Comparison of ENCODE assay signal across 20 cellular contexts in the genomic region with DNA sequence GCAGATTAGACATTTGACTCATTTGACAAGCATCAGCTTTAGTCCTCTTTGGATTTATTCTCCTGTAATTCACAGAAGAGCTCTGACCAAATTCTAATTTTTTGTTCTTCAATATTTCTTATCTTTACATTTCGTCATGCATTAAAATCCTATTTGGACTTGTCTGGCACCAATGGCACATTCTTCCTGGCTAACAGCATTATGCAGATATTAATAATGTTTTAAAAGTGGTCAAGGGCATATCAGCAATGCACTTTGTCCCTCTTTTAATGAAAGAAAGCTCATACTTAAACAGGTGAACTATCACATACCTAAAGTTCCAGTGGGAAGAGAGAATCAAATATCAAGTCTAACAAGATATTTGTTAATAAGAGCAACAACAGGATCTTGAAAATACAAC.
A peak's percentile ranks its signal among the peaks of the same experiment; 100 is the strongest.
DNase-seq lines count a peak whose midpoint lies in the region; FAIRE-seq and TF ChIP-seq lines count a peak whose summit lies in the region.
"Had no signal": no experiment of that assay in that cellular context is flagged by ENCODE, and none has a peak within 500 bp of the region (broad histone marks: within the 10 kb centered on the region; RNA-seq: fewer than 3 reads in every experiment).

No MANE protein-coding gene starts in this region.

- no peak overlapping the region for H3K4me3 Mint-ChIP-seq in mesothelial cell of epicardium
- H3K4me3 Mint-ChIP-seq: CD14-positive monocyte; CD4-positive, alpha-beta memory T cell; CD4-positive, CD25-positive, alpha-beta regulatory T cell; CD8-positive, alpha-beta memory T cell had no signal

- no peak for TF ChIP-seq CTCF in D721Med (IDR thresholded peaks at IDR 0.05; ENCODE audit: insufficient read depth, missing control alignments)
- no peak for TF ChIP-seq CTCF in VCaP (conservative IDR thresholded peaks at IDR 0.05)
- TF ChIP-seq CTCF in mesothelial cell of epicardium (IDR thresholded peaks at IDR 0.05; ENCODE audit: unreplicated experiment), result no peak

- H3K27ac Mint-ChIP-seq in mesothelial cell of epicardium, result peak overlapping the region; percentile 4
- H3K27ac Mint-ChIP-seq: CD14-positive monocyte; CD4-positive, alpha-beta memory T cell; CD4-positive, CD25-positive, alpha-beta regulatory T cell; CD8-positive, alpha-beta memory T cell had no signal

- peaks cover 6% of the 10 kb centered on the region for H3K4me1 Mint-ChIP-seq in mesothelial cell of epicardium
- H3K4me1 Mint-ChIP-seq: CD14-positive monocyte; CD4-positive, CD25-positive, alpha-beta regulatory T cell had no signal

- no peaks in the 10 kb centered on the region for H3K36me3 Mint-ChIP-seq in mesothelial cell of epicardium

- FAIRE-seq in D721Med (lab: Jason Lieb, UNC), result peak; percentile 32
- FAIRE-seq: A204.1, G401.6, GM12891 had no signal

- DNase-seq in D721Med (ENCODE audit: insufficient read length, low spot score) (no peak), mesothelial cell of epicardium (ENCODE audit: low spot score in 2 of 2, unreplicated experiment in 2 of 2) (no peak), dermis blood vessel endothelial cell (no peak), SW 1271 (lab: John Stamatoyannopoulos, UW) (no peak)
- DNase-seq: 8988T; ACHN; BE2C; C1 segment of cervical spinal cord; CD4-positive, alpha-beta memory T cell; CD4-positive, CD25-positive, alpha-beta regulatory T cell; CD8-positive, alpha-beta memory T cell; COR-L47; DMS79 treated with DMSO at 0.1 percent for 48 hours; GF-D8 had no signal

- peak overlapping the region; percentile 9; the same call in 1 of the 2 replicates for H3K27ac ChIP-seq in VCaP
- H3K27ac ChIP-seq: BLaER1 had no signal

- no peaks in the 10 kb centered on the region for H3K9me3 Mint-ChIP-seq in mesothelial cell of epicardium
- H3K9me3 Mint-ChIP-seq: CD14-positive monocyte; CD4-positive, alpha-beta memory T cell; CD4-positive, CD25-positive, alpha-beta regulatory T cell; CD8-positive, alpha-beta memory T cell had no signal

- no peaks in the 10 kb centered on the region for H3K27me3 Mint-ChIP-seq in mesothelial cell of epicardium (ENCODE audit: low read depth)
- H3K27me3 Mint-ChIP-seq: CD4-positive, alpha-beta memory T cell; CD4-positive, CD25-positive, alpha-beta regulatory T cell; CD8-positive, alpha-beta memory T cell had no signal
